9 cellular contexts compared by ENCODE assay signal in genomic region chr2:174615951-174616436, GRCh38. TPM values are rescaled to one million over a fixed set of nuclear protein-coding genes. Genes with fewer than 3 reads are reported as not detected.
A peak's percentile ranks its signal among the peaks of the same experiment; 100 is the strongest.
DNase-seq lines count a peak whose midpoint lies in the region; ATAC-seq, FAIRE-seq and TF ChIP-seq lines count a peak whose summit lies in the region.
"Had no signal": no experiment of that assay in that cellular context is flagged by ENCODE, and none has a peak within 500 bp of the region (broad histone marks: within the 10 kb centered on the region; RNA-seq: fewer than 3 reads in every experiment).

No MANE protein-coding gene starts in this region.

- no peaks in the 10 kb centered on the region for H3K9me3 Mint-ChIP-seq in osteocyte (ENCODE audit: unreplicated experiment)

- peaks cover 4% of the 10 kb centered on the region for H3K36me3 Mint-ChIP-seq in osteocyte (ENCODE audit: unreplicated experiment)

- no peak overlapping the region for H3K4me3 Mint-ChIP-seq in osteocyte (ENCODE audit: unreplicated experiment)

- H3K9me3 ChIP-seq in kidney (ENCODE audit: control insufficient read depth in 1 of 2, low read length in 2 of 2): no peaks in the 10 kb centered on the region

- peak overlapping the region; percentile 61 for H3K27ac Mint-ChIP-seq in osteocyte (ENCODE audit: unreplicated experiment)

- no peak overlapping the region for H3K27ac ChIP-seq in kidney (ENCODE audit: low read depth in 2 of 2, low read length in 2 of 2)

- TF ChIP-seq CTCF in choroid plexus epithelial cell (conservative IDR thresholded peaks at IDR 0.05; ENCODE audit: low read depth, low read length) (no peak), osteocyte (IDR thresholded peaks at IDR 0.05) (no peak), kidney (IDR thresholded peaks at IDR 0.05; ENCODE audit: borderline replicate concordance, extremely low read depth, insufficient read depth) (no peak)

- ATAC-seq in GM18907 (IDR thresholded peaks at IDR 0.05; ENCODE audit: unreplicated experiment): peak; percentile 36

- H3K4me1 Mint-ChIP-seq in osteocyte (ENCODE audit: unreplicated experiment): peaks cover 55% of the 10 kb centered on the region

- H3K27me3 Mint-ChIP-seq in osteocyte (ENCODE audit: unreplicated experiment): no peaks in the 10 kb centered on the region

- no peaks in the 10 kb centered on the region for H3K36me3 ChIP-seq in kidney (ENCODE audit: control insufficient read depth in 1 of 2, insufficient read depth in 2 of 2, low read length in 2 of 2)

- H3K9ac ChIP-seq in kidney (ENCODE audit: low read length in 2 of 2): no peak overlapping the region

- no peak for FAIRE-seq in kidney (lab: Jason Lieb, UNC)

- intact Hi-C loops in kidney (cut with DNase I): no loop called here

- peaks cover 12 to 16% of the 10 kb centered on the region in 2 donors for H3K4me1 ChIP-seq in kidney (ENCODE audit: control insufficient read depth in 1 of 2, insufficient read depth in 1 of 2, low read depth in 1 of 2, low read length in 2 of 2)

- DNase-seq in NCI-H2196 treated with DMSO at 0.1 percent for 48 hours (lab: John Stamatoyannopoulos, UW; ENCODE audit: unreplicated experiment) (peak; percentile 31), choroid plexus epithelial cell (ENCODE audit: low read depth) (peak; percentile 73), osteocyte (ENCODE audit: extremely low spot score, unreplicated experiment) (no peak), SIG-M5 treated with dmso at 0.1 percent for 504 hours (lab: John Stamatoyannopoulos, UW; ENCODE audit: unreplicated experiment) (no peak), kidney (no peak), DMS53 (lab: John Stamatoyannopoulos, UW) (no peak), AG08396 (ENCODE audit: low spot score) (no peak)
- DNase-seq: NCI-H2081 had no signal

- H3K4me3 ChIP-seq in choroid plexus epithelial cell (ENCODE audit: low read depth, low read length): no peak overlapping the region
- no peak overlapping the region for H3K4me3 ChIP-seq in kidney (ENCODE audit: low read length in 2 of 2)

RNA-seq across cellular contexts. Expression of gene WIPF1, which starts 18.4 kb away (rescaled TPM):
- total RNA-seq in osteocyte (57.7 and 60.1 TPM in 2 replicates), kidney (55.0 TPM)
- polyA plus RNA-seq in kidney (ENCODE audit: insufficient read depth, low read depth, low replicate concordance): 11.7 TPM

Comparison
In these comparisons a context has a peak if more than half of its experiments do, and no peak if none do; other contexts are left out.
1. DNase-seq: peak in NCI-H2196 treated with DMSO at 0.1 percent for 48 hours (single experiment) and choroid plexus epithelial cell (single experiment); none in osteocyte (single experiment), SIG-M5 treated with dmso at 0.1 percent for 504 hours (single experiment), kidney (single experiment), DMS53 (single experiment) and AG08396 (single experiment).